ENCODE assay signal across 19 cellular contexts in the genomic region with DNA sequence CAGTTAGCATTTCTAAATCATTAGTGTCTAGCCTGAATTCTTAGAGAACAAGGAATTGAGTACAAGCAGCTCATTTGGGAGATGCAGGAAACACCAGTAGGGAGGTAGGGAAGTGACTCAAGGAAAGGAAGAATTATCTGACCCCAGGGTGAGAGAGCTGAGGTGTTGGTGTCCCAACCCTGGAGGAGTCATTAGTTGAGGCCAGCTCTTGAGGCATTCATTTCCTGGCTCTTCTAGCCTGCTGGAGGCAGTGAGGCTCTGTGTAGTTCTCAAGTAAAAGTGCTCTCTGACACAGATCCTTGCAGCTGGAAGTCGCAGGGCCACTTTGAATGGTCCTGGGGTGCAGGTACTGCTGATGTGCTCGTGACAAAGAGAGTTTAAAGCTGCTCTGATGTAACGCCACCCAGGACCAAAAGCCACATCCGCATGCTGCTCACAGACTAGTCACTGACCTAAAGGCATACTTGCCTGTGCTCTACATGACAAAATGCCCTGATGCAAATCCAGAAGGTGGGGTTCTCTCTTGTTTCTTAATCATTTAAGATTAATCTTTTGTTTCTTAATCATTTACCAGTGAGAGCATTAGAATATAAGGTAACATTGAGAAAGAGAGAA.
"Had no signal": no experiment of that assay in that cellular context is flagged by ENCODE, and none has a peak within 500 bp of the region (broad histone marks: within the 10 kb centered on the region; RNA-seq: fewer than 3 reads in every experiment).

No MANE protein-coding gene starts in this region.

- H3K4me3 Mint-ChIP-seq: activated CD4-positive, alpha-beta T cell treated with anti-CD3 and anti-CD28 coated beads for 36 hours; activated CD8-positive, alpha-beta T cell treated with anti-CD3 and anti-CD28 coated beads, Interleukin-2, amount 10 ng/mL, durations not matched to agents 7 days and 5 days; activated T-helper 1 cell treated with anti-CD3 and anti-CD28 coated beads, Interleukin-12 subunit alpha, Interleukin-12 subunit beta, Interleukin-2, Interleukin-4 antibody, amounts not matched to agents 30 ng/mL and 10 ng/mL and 1 ng/mL, durations not matched to agents 14 hours and 24 hours and 36 hours had no signal

- DNase-seq: activated CD4-positive, alpha-beta T cell treated with anti-CD3 and anti-CD28 coated beads for 36 hours; activated CD8-positive, alpha-beta memory T cell treated with anti-CD3 and anti-CD28 coated beads, Interleukin-2, amount 50 U/mL, for 48 hours; activated CD8-positive, alpha-beta T cell treated with anti-CD3 and anti-CD28 coated beads, Interleukin-2, amount 10 ng/mL, durations not matched to agents 7 days and 5 days; activated naive CD4-positive, alpha-beta T cell; gastrocnemius medialis; heart right ventricle; islet precursor cell; left ventricle myocardium superior; mesendoderm; pancreas; stimulated activated CD4-positive, alpha-beta T cell treated with anti-CD3 and anti-CD28 coated beads, Interleukin-4, amount 100 ng/mL, for 1 hour; stimulated activated CD8-positive, alpha-beta memory T cell treated with anti-CD3 and anti-CD28 coated beads, Interleukin-4, amount 100 ng/mL, for 48 hours; stimulated activated naive CD8-positive, alpha-beta T cell treated with anti-CD3 and anti-CD28 coated beads, Interleukin-15, Interleukin-2, amounts not matched to agents 100 U/mL and 50 U/mL, for 24 hours; upper lobe of right lung; WERI-Rb-1 had no signal

- H3K36me3 ChIP-seq: ascending aorta, cardiac muscle cell, gastrocnemius medialis, heart right ventricle, pancreas, suprapubic skin, upper lobe of right lung, WERI-Rb-1 had no signal

- ATAC-seq: activated CD4-positive, alpha-beta T cell treated with anti-CD3 and anti-CD28 coated beads for 36 hours; activated CD8-positive, alpha-beta T cell treated with anti-CD3 and anti-CD28 coated beads, Interleukin-2, amount 10 ng/mL, durations not matched to agents 7 days and 5 days; gastrocnemius medialis; heart right ventricle; left ventricle myocardium superior; pancreas; stimulated activated naive CD8-positive, alpha-beta T cell treated with anti-CD3 and anti-CD28 coated beads, Interleukin-15, Interleukin-2, amounts not matched to agents 100 U/mL and 50 U/mL, for 24 hours; upper lobe of right lung had no signal

- H3K27me3 ChIP-seq: ascending aorta, cardiac muscle cell, gastrocnemius medialis, heart right ventricle, pancreas, suprapubic skin, upper lobe of right lung had no signal

- H3K27ac ChIP-seq: ascending aorta, cardiac muscle cell, gastrocnemius medialis, heart right ventricle, pancreas, suprapubic skin, upper lobe of right lung, WERI-Rb-1 had no signal

- H3K4me1 Mint-ChIP-seq: activated CD4-positive, alpha-beta T cell treated with anti-CD3 and anti-CD28 coated beads for 36 hours had no signal

- H3K4me3 ChIP-seq: ascending aorta, cardiac muscle cell, gastrocnemius medialis, heart right ventricle, pancreas, suprapubic skin, upper lobe of right lung had no signal

- H3K9me3 Mint-ChIP-seq: activated T-helper 1 cell treated with anti-CD3 and anti-CD28 coated beads, Interleukin-12 subunit alpha, Interleukin-12 subunit beta, Interleukin-2, Interleukin-4 antibody, amounts not matched to agents 30 ng/mL and 10 ng/mL and 1 ng/mL, durations not matched to agents 14 hours and 24 hours and 36 hours had no signal

- H3K4me1 ChIP-seq: ascending aorta, gastrocnemius medialis, heart right ventricle, pancreas, suprapubic skin, upper lobe of right lung had no signal

- H3K9me3 ChIP-seq: ascending aorta, gastrocnemius medialis, pancreas, suprapubic skin, upper lobe of right lung had no signal

- FAIRE-seq: pancreas had no signal
